1 cellular context compared by ENCODE assay signal in genomic region chr1:32696996-32697395, GRCh38. TPM values are rescaled to one million over a fixed set of nuclear protein-coding genes. Genes with fewer than 3 reads are reported as not detected.
"Had no signal": no experiment of that assay in that cellular context is flagged by ENCODE, and none has a peak within 500 bp of the region (broad histone marks: within the 10 kb centered on the region; RNA-seq: fewer than 3 reads in every experiment).

No MANE protein-coding gene starts in this region.

RNA-seq across cellular contexts. Expression of gene SYNC, which starts 5.6 kb away (rescaled TPM):
- polyA plus RNA-seq: IgD-negative memory B cell had no signal
